In the genomic region with DNA sequence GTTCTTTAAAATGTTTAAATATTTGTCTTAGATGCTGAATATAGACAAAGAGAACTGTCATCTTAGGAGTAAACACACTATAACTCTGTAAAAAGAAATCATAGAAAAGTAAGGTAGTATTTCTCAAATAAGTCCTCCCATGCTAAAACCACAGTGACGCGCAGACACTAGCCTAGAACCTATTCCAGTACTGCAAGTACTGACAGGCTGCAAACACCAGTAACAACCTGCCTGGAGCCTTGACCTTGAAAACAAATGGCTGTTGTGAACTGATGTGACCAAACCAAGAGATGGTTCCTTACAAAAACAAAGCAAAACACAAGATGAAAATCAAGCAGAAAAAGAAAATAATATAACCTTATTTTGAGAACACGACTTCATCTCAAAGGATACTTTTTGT, we compare ENCODE assay signal across 22 cellular contexts. TPM values are rescaled to one million over a fixed set of nuclear protein-coding genes. Genes with fewer than 3 reads are reported as not detected.
A peak's percentile ranks its signal among the peaks of the same experiment; 100 is the strongest.
DNase-seq lines count a peak whose midpoint lies in the region; ATAC-seq, FAIRE-seq and TF ChIP-seq lines count a peak whose summit lies in the region.
"Had no signal": no experiment of that assay in that cellular context is flagged by ENCODE, and none has a peak within 500 bp of the region (broad histone marks: within the 10 kb centered on the region; RNA-seq: fewer than 3 reads in every experiment).

No MANE protein-coding gene starts in this region.

- no peak for FAIRE-seq in pancreas (lab: Jason Lieb, UNC)
- FAIRE-seq: colon had no signal

- peak; percentile 6 for DNase-seq in DMS 273 (lab: John Stamatoyannopoulos, UW; ENCODE audit: unreplicated experiment)
- no peak for DNase-seq in DMS 273 treated with DMSO at 0.1 percent for 48 hours (lab: John Stamatoyannopoulos, UW)
- peak; percentile 63 for DNase-seq in MCF 10A (ENCODE audit: unreplicated experiment)
- no peak for DNase-seq in pancreas
- DNase-seq in H4 (ENCODE audit: low spot score), result no peak
- no peak for DNase-seq in thyroid gland
- DNase-seq: 8988T; activated CD8-positive, alpha-beta memory T cell treated with anti-CD3 and anti-CD28 coated beads for 24 hours; AML-193; EL; immature natural killer cell; MG63; NCI-H146; NCI-H2171 treated with DMSO at 0.1 percent for 48 hours; NCI-H526 treated with DMSO at 0.1 percent for 48 hours; SHP77 treated with DMSO at 0.1 percent for 48 hours; stimulated activated naive CD8-positive, alpha-beta T cell treated with anti-CD3 and anti-CD28 coated beads, Interleukin-15, Interleukin-2, amounts not matched to agents 100 U/mL and 50 U/mL, for 24 hours had no signal

- TF ChIP-seq CTCF in MCF 10A (IDR thresholded peaks at IDR 0.05; ENCODE audit: unreplicated experiment), result no peak
- TF ChIP-seq CTCF in pancreas (IDR thresholded peaks at IDR 0.05), result no peak
- no peak for TF ChIP-seq CTCF in thyroid gland (IDR thresholded peaks at IDR 0.05)

- peaks cover 36 to 65% (median 62%) of the 10 kb centered on the region in 3 donors for H3K4me1 Mint-ChIP-seq in IgD-negative memory B cell
- H3K4me1 Mint-ChIP-seq in MCF 10A (ENCODE audit: insufficient read depth, unreplicated experiment), result peaks cover 35% of the 10 kb centered on the region

- peak overlapping the region in 1 of 4 donors; percentile 2 for H3K27ac ChIP-seq in pancreas
- peak overlapping the region in 1 of 3 donors; percentile 86 for H3K27ac ChIP-seq in thyroid gland

- no peak overlapping the region for H3K4me3 ChIP-seq in pancreas
- no peak overlapping the region for H3K4me3 ChIP-seq in thyroid gland (replicated peaks in 1 of 3)
- H3K4me3 ChIP-seq: MG63 had no signal

- peaks cover 14 to 37% (median 28%) of the 10 kb centered on the region in 3 donors for H3K4me1 ChIP-seq in pancreas
- H3K4me1 ChIP-seq in thyroid gland, result peaks cover 19% of the 10 kb centered on the region in 2 donors

- H3K36me3 Mint-ChIP-seq in IgD-negative memory B cell (peaks cover 12% of the 10 kb centered on the region), MCF 10A (ENCODE audit: insufficient read depth, unreplicated experiment) (peaks cover 20% of the 10 kb centered on the region)

- TF ChIP-seq POLR2A in thyroid gland (IDR thresholded peaks at IDR 0.05), result no peak

- peaks cover 0 to 3% (median 0%) of the 10 kb centered on the region in 3 donors for H3K9me3 Mint-ChIP-seq in IgD-negative memory B cell
- H3K9me3 Mint-ChIP-seq in MCF 10A (ENCODE audit: unreplicated experiment), result no peaks in the 10 kb centered on the region
- H3K9me3 Mint-ChIP-seq: immature natural killer cell had no signal

- peak overlapping the region in 2 of 3 donors; percentile 35 to 97 for H3K27ac Mint-ChIP-seq in IgD-negative memory B cell
- H3K27ac Mint-ChIP-seq in MCF 10A (ENCODE audit: low read depth, unreplicated experiment), result peak overlapping the region; percentile 27
- H3K27ac Mint-ChIP-seq: brain had no signal

- H3K4me3 Mint-ChIP-seq in IgD-negative memory B cell (peak overlapping the region in 1 of 4 donors; percentile 97), MCF 10A (ENCODE audit: unreplicated experiment) (no peak overlapping the region)
- H3K4me3 Mint-ChIP-seq: activated T-helper 1 cell treated with anti-CD3 and anti-CD28 coated beads, Interleukin-12 subunit alpha, Interleukin-12 subunit beta, Interleukin-2, Interleukin-4 antibody, amounts not matched to agents 30 ng/mL and 10 ng/mL and 1 ng/mL, durations not matched to agents 14 hours and 24 hours and 36 hours; brain; immature natural killer cell had no signal

- peak; percentile 51 to 70 (median 55) for ATAC-seq in pancreas
- no peak for ATAC-seq in HG03378 (IDR thresholded peaks at IDR 0.05; ENCODE audit: unreplicated experiment)
- ATAC-seq: stimulated activated naive CD8-positive, alpha-beta T cell treated with anti-CD3 and anti-CD28 coated beads, Interleukin-15, Interleukin-2, amounts not matched to agents 100 U/mL and 50 U/mL, for 24 hours had no signal

- H3K27me3 Mint-ChIP-seq in IgD-negative memory B cell, result no peaks in the 10 kb centered on the region
- H3K27me3 Mint-ChIP-seq in MCF 10A (ENCODE audit: insufficient read depth, unreplicated experiment), result no peaks in the 10 kb centered on the region

- no TSS peak for BruUV-seq in MCF 10A (replicated peaks; lab: Mats Ljungman, UMichigan)

- CTCF ChIA-PET in MCF 10A (lab: Yijun Ruan, JAX), result interaction anchor here (0.5 to 1.2 kb wide), 3 partner anchors 10 to 357 kb away, joined by 3 to 5 read pairs (median 3); no protein-coding TSS in a partner anchor

- no peaks in the 10 kb centered on the region for H3K27me3 ChIP-seq in pancreas
- H3K27me3 ChIP-seq in thyroid gland, result no peaks in the 10 kb centered on the region
- H3K27me3 ChIP-seq: MG63 had no signal

- POLR2A ChIA-PET in MCF 10A (lab: Yijun Ruan, JAX), result interaction anchor here (0.5 to 5.1 kb wide), 10 partner anchors 10 to 62 kb away, joined by 3 to 48 read pairs (median 4); a partner anchor contains a TSS

- H3K36me3 ChIP-seq in pancreas (no peaks in the 10 kb centered on the region), thyroid gland (no peaks in the 10 kb centered on the region)
- H3K36me3 ChIP-seq: MG63 had no signal

- no peaks in the 10 kb centered on the region for H3K9me3 ChIP-seq in pancreas
- no peaks in the 10 kb centered on the region for H3K9me3 ChIP-seq in thyroid gland
- H3K9me3 ChIP-seq: MG63 had no signal

- intact Hi-C loops in MCF 10A (cut with micrococcal nuclease), result no loop called here
- intact Hi-C loops in pancreas (cut with DNase I), result no loop called here
- intact Hi-C loops in thyroid gland (cut with DNase I), result no loop called here

- 59 to 64% methylated on average over 3 of the region's 3 CpGs for WGBS in pancreas, 2 donors
- WGBS in thyroid gland, 2 donors, result 95 to 96% methylated on average over 3 of the region's 3 CpGs

RNA-seq across cellular contexts. Expression of a gene that starts 8.5 kb away (rescaled TPM):
- 103 TPM for polyA plus RNA-seq in IgD-negative memory B cell
- total RNA-seq in MCF 10A (2022), result 7.0 and 9.7 TPM in 2 replicates
- total RNA-seq in pancreas, result 10 to 100 TPM; 18.6 to 31.2 (median 25.1) TPM
- 1 to 10 TPM; 4.6 to 7.3 TPM for polyA plus RNA-seq in pancreas
- 7.5 and 22.1 TPM in 2 replicates for total RNA-seq in H4 (2014; rRNA removed; shearing (Covaris generic))
- total RNA-seq in thyroid gland, result 10 to 100 TPM; 18.8 to 26.1 (median 21.0) TPM

RNA-seq across cellular contexts. Expression of a gene that starts 19.9 kb away (rescaled TPM):
- polyA plus RNA-seq in IgD-negative memory B cell, result 4.5 TPM
- total RNA-seq in MCF 10A (2022), result 20.3 and 41.0 TPM in 2 replicates
- total RNA-seq in pancreas, result 10 to 100 TPM in 2 of 6 donors, 1 to 10 TPM in 4; 4.8 to 18.1 (median 7.0) TPM
- polyA plus RNA-seq in pancreas, result 1 to 10 TPM; 5.6 to 5.8 TPM
- 9.0 and 15.7 TPM in 2 replicates for total RNA-seq in H4 (2014; rRNA removed; shearing (Covaris generic))
- total RNA-seq in thyroid gland, result 10 to 100 TPM; 27.9 to 46.2 (median 32.7) TPM

RNA-seq across cellular contexts. Expression of a gene that starts 45.6 kb away (rescaled TPM):
- 17.4 TPM for polyA plus RNA-seq in IgD-negative memory B cell
- total RNA-seq in MCF 10A (2022), result 38.4 and 39.7 TPM in 2 replicates
- 10 to 100 TPM in 2 of 6 donors, 1 to 10 TPM in 4; 5.5 to 11.4 (median 8.9) TPM for total RNA-seq in pancreas
- 1 to 10 TPM; 4.5 to 7.3 TPM for polyA plus RNA-seq in pancreas
- 20.1 and 22.9 TPM in 2 replicates for total RNA-seq in H4 (2014; rRNA removed; shearing (Covaris generic))
- 10 to 100 TPM; 15.0 to 20.4 (median 16.6) TPM for total RNA-seq in thyroid gland

Comparison
In these comparisons a context has a peak if more than half of its experiments do, and no peak if none do; other contexts are left out.
1. DNase-seq: peak in DMS 273 (single experiment) and MCF 10A (single experiment); none in DMS 273 treated with DMSO at 0.1 percent for 48 hours (single experiment), pancreas (0 of 6), H4 (single experiment) and thyroid gland (0 of 2).